Comparison of ENCODE assay signal across 8 cellular contexts in the genomic region with DNA sequence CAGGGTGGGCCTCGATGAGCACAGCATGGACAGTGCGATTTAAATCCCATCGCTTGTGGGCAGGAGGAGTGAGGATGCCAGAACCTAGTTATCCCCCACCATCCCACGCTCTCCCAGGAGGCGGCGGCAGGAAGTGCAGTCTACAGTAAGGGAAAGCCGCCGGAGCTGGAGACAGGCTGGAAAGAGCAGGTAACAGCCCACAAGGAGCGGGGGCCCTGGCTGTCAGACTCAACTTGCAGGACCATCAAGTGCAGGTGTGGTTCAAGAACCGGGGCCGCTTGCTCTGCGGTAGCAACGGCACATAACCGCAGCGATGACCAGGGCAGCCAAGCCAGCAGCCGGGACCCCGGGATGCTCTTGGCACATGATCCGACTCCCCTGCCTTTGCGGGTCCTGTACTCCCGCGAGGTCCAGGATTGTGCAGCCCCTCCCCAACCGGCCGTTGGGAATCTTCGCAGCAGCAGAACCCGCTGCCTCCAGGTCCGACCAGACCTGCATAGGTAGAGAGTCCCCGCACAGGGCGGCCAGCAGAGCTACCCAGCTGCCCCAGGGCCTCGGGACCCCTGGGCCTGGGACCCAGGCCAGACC.
DNase-seq lines count a peak whose midpoint lies in the region; ATAC-seq, FAIRE-seq and TF ChIP-seq lines count a peak whose summit lies in the region.

No MANE protein-coding gene starts in this region.

- TF ChIP-seq POLR2A in testis (IDR thresholded peaks at IDR 0.05) = no peak

- POLR2A ChIA-PET in A673 (lab: Charles Lee; ENCODE audit: low non-redundant PET) = no interaction called here

- no peaks in the 10 kb centered on the region for H3K36me3 ChIP-seq in A673 (ENCODE audit: insufficient read depth, low read length, poor library complexity, severe bottlenecking)
- H3K36me3 ChIP-seq in lung (ENCODE audit: control insufficient read depth in 2 of 2, insufficient read depth in 2 of 2, low read length in 2 of 2) = no peaks in the 10 kb centered on the region
- H3K36me3 ChIP-seq in testis (ENCODE audit: low read depth, missing control alignments) = no peaks in the 10 kb centered on the region

- H3K4me3 ChIP-seq in A673 (ENCODE audit: low read depth, low read length, poor library complexity, severe bottlenecking) (peak overlapping the region; percentile 44), lung (no peak overlapping the region), testis (peak overlapping the region; percentile 55 to 64)

- H3K9me3 ChIP-seq in A673 (ENCODE audit: low read depth, low read length, poor library complexity, severe bottlenecking) (no peaks in the 10 kb centered on the region), lung (ENCODE audit: control insufficient read depth in 2 of 2, insufficient read depth in 1 of 2, low read length in 1 of 2) (peaks cover 0 to 3% of the 10 kb centered on the region in 2 donors), testis (no peaks in the 10 kb centered on the region)

- 23 to 28% methylated on average over 29 of the region's 29 CpGs for WGBS in lung, 2 donors
- 6 to 13% methylated on average over 10 to 28 of the region's 29 CpGs for WGBS in testis, 2 donors

- FAIRE-seq in GM19239 (lab: Jason Lieb, UNC) = no peak

- CTCF ChIA-PET in A673 (lab: Charles Lee) = interaction anchor here (0.6 kb wide), 1 partner anchor 1421 kb away, joined by 5 read pairs; no protein-coding TSS in a partner anchor

- BruUV-seq in A673 (replicated peaks; lab: Mats Ljungman, UMichigan) = no TSS peak

- peak; percentile 39 for DNase-seq in A673 (ENCODE audit: low spot score)
- DNase-seq in NCI-H226 = peak; percentile 30
- DNase-seq in ecto neural progenitor cell (ENCODE audit: low spot score) = peak; percentile 82
- peak; percentile 37 for DNase-seq in lung (ENCODE audit: low spot score)
- DNase-seq in testis = peak; percentile 66
- DNase-seq in NCI-H446 treated with DMSO at 0.1 percent for 48 hours (lab: John Stamatoyannopoulos, UW) = no peak
- no peak for DNase-seq in GM19239 (ENCODE audit: insufficient read length, low spot score)

- TF ChIP-seq CTCF in A673 (conservative IDR thresholded peaks at IDR 0.05; ENCODE audit: low read depth, low read length) (no peak), lung (IDR thresholded peaks at IDR 0.05; ENCODE audit: control extremely low read depth, extremely low read depth) (no peak), testis (IDR thresholded peaks at IDR 0.05) (peak in 1 of 3 experiments; percentile 24)

- H3K27me3 ChIP-seq in A673 (replicated peaks; ENCODE audit: insufficient read depth, low read depth, low read length, poor library complexity) (peaks cover 45% of the 10 kb centered on the region), lung (ENCODE audit: control insufficient read depth, insufficient read depth) (no peaks in the 10 kb centered on the region), testis (no peaks in the 10 kb centered on the region)

- intact Hi-C loops in A673 (cut with micrococcal nuclease; ENCODE audit: unreplicated experiment) = no loop called here
- intact Hi-C loops in testis (cut with DNase I; ENCODE audit: low total_unique reads) = no loop called here

- H3K4me1 ChIP-seq in A673 (ENCODE audit: insufficient read depth, low read length, poor library complexity, severe bottlenecking) (peaks cover 3% of the 10 kb centered on the region), lung (ENCODE audit: control insufficient read depth in 2 of 2, insufficient read depth in 2 of 2, low read length in 2 of 2) (peaks cover 0 to 5% of the 10 kb centered on the region in 2 donors), testis (no peaks in the 10 kb centered on the region)

- ATAC-seq in GM19023 (IDR thresholded peaks at IDR 0.05; ENCODE audit: unreplicated experiment) (peak; percentile 8), lung (ENCODE audit: insufficient read depth, low FRiP score) (peak; percentile 61)

- no peak overlapping the region for H3K27ac ChIP-seq in A673 (ENCODE audit: low read depth, low read length, poor library complexity, severe bottlenecking)
- H3K27ac ChIP-seq in lung (ENCODE audit: low read depth in 1 of 2, low read length in 1 of 2) = no peak overlapping the region
- H3K27ac ChIP-seq in testis = no peak overlapping the region

Comparison
In these comparisons a context has a peak if more than half of its experiments do, and no peak if none do; other contexts are left out.
1. DNase-seq: peak in A673 (single experiment), NCI-H226 (single experiment), ecto neural progenitor cell (single experiment), lung (single experiment) and testis (single experiment); none in NCI-H446 treated with DMSO at 0.1 percent for 48 hours (single experiment) and GM19239 (single experiment).